ENCODE assay signal across 26 cellular contexts in genomic region chr2:3725458-3726250, GRCh38. TPM values are rescaled to one million over a fixed set of nuclear protein-coding genes. Genes with fewer than 3 reads are reported as not detected.
"Had no signal": no experiment of that assay in that cellular context is flagged by ENCODE, and none has a peak within 500 bp of the region (broad histone marks: within the 10 kb centered on the region; RNA-seq: fewer than 3 reads in every experiment).

No MANE protein-coding gene starts in this region.

- H3K4me3 ChIP-seq: body of pancreas, cardiac muscle cell, sigmoid colon, smooth muscle cell, thoracic aorta, upper lobe of left lung had no signal

- H3K27me3 Mint-ChIP-seq: dendritic cell treated with granulocyte-macrophage colony-stimulating factor and Interleukin-4, amounts not matched to agents 40 ng/mL and 50 ng/mL, for 4 days had no signal

- H3K4me3 Mint-ChIP-seq: activated naive CD4-positive, alpha-beta T cell treated with anti-CD3 and anti-CD28 coated beads, Interleukin-2, amount 10 ng/mL, durations not matched to agents 7 days and 5 days; dendritic cell treated with granulocyte-macrophage colony-stimulating factor and Interleukin-4, amounts not matched to agents 40 ng/mL and 50 ng/mL, for 4 days; stimulated activated naive B cell treated with anti-CD40 and anti-IgM and Interleukin-4, amounts not matched to agents 10 μg/mL and 1 μg/mL and 100 μg/mL, for 72 hours; T-helper 1 cell treated with Interleukin-12 subunit alpha and Interleukin-12 subunit beta and Interleukin-4 antibody, amounts not matched to agents 30 μg/mL and 1 μg/mL, for 36 hours; WTC11 had no signal

- H3K9me3 Mint-ChIP-seq: activated naive CD4-positive, alpha-beta T cell treated with anti-CD3 and anti-CD28 coated beads, Interleukin-2, amount 10 ng/mL, durations not matched to agents 7 days and 5 days; dendritic cell treated with granulocyte-macrophage colony-stimulating factor and Interleukin-4, amounts not matched to agents 40 ng/mL and 50 ng/mL, for 4 days; T-helper 1 cell treated with Interleukin-12 subunit alpha and Interleukin-12 subunit beta and Interleukin-4 antibody, amounts not matched to agents 30 μg/mL and 1 μg/mL, for 36 hours had no signal

- H3K4me1 Mint-ChIP-seq: activated naive CD4-positive, alpha-beta T cell treated with anti-CD3 and anti-CD28 coated beads, Interleukin-2, amount 10 ng/mL, durations not matched to agents 7 days and 5 days; stimulated activated naive B cell treated with anti-CD40 and anti-IgM and Interleukin-4, amounts not matched to agents 10 μg/mL and 1 μg/mL and 100 μg/mL, for 72 hours; WTC11 had no signal

- H3K4me1 ChIP-seq: body of pancreas had no signal

- H3K27me3 ChIP-seq: upper lobe of left lung had no signal

- ATAC-seq: body of pancreas; left ventricle myocardium superior; stimulated activated naive B cell treated with anti-CD40 and anti-IgM and Interleukin-4, amounts not matched to agents 10 μg/mL and 1 μg/mL and 100 μg/mL, for 72 hours; WTC11 had no signal

- DNase-seq: activated CD4-positive, alpha-beta T cell treated with anti-CD3 and anti-CD28 coated beads, Interleukin-2, amount 50 U/mL, for 4 hours; activated effector memory CD4-positive, alpha-beta T cell treated with anti-CD3 and anti-CD28 coated beads, Interleukin-2, amount 50 U/mL, for 16 hours; activated naive CD4-positive, alpha-beta T cell treated with anti-CD3 and anti-CD28 coated beads, Interleukin-2, amount 10 ng/mL, durations not matched to agents 7 days and 5 days; body of pancreas; effector CD4-positive, alpha-beta T cell; erythroblast; foreskin fibroblast; kidney glomerular epithelial cell; left ventricle myocardium superior; retina; sigmoid colon; stimulated activated CD4-positive, alpha-beta T cell treated with anti-CD3 and anti-CD28 coated beads, Interleukin-15, amount 100 ng/mL, for 24 hours; stimulated activated naive B cell treated with anti-CD40 and anti-IgM and Interleukin-4, amounts not matched to agents 10 μg/mL and 1 μg/mL and 100 μg/mL, for 72 hours; T1000 had no signal

- H3K27ac Mint-ChIP-seq: activated naive CD4-positive, alpha-beta T cell treated with anti-CD3 and anti-CD28 coated beads, Interleukin-2, amount 10 ng/mL, durations not matched to agents 7 days and 5 days; dendritic cell treated with granulocyte-macrophage colony-stimulating factor and Interleukin-4, amounts not matched to agents 40 ng/mL and 50 ng/mL, for 4 days; progenitor cell of endocrine pancreas; stimulated activated naive B cell treated with anti-CD40 and anti-IgM and Interleukin-4, amounts not matched to agents 10 μg/mL and 1 μg/mL and 100 μg/mL, for 72 hours; T-helper 1 cell treated with Interleukin-12 subunit alpha and Interleukin-12 subunit beta and Interleukin-4 antibody, amounts not matched to agents 30 μg/mL and 1 μg/mL, for 36 hours; WTC11 had no signal

- H3K4me2 ChIP-seq: smooth muscle cell had no signal

- H3K36me3 Mint-ChIP-seq: activated naive CD4-positive, alpha-beta T cell treated with anti-CD3 and anti-CD28 coated beads, Interleukin-2, amount 10 ng/mL, durations not matched to agents 7 days and 5 days; stimulated activated naive B cell treated with anti-CD40 and anti-IgM and Interleukin-4, amounts not matched to agents 10 μg/mL and 1 μg/mL and 100 μg/mL, for 72 hours had no signal

- H3K27ac ChIP-seq: body of pancreas, cardiac muscle cell, sigmoid colon, thoracic aorta, upper lobe of left lung had no signal

- H3K36me3 ChIP-seq: cardiac muscle cell, sigmoid colon, thoracic aorta, upper lobe of left lung had no signal

- H3K9me3 ChIP-seq: body of pancreas, sigmoid colon, thoracic aorta, upper lobe of left lung had no signal

RNA-seq across cellular contexts. Expression of gene DCDC2C, which starts 22.3 kb away (rescaled TPM):
- total RNA-seq: activated CD8-positive, alpha-beta memory T cell treated with anti-CD3 and anti-CD28 coated beads for 36 hours; body of pancreas; cardiac muscle cell; fibroblast of lung; glomerular endothelial cell; left ventricle myocardium superior; osteoblast; progenitor cell of endocrine pancreas; smooth muscle cell; upper lobe of left lung; WTC11 had no signal
